ENCODE assay signal across 22 cellular contexts in genomic region chr1:177854951-177855350, GRCh38.
"Had no signal": no experiment of that assay in that cellular context is flagged by ENCODE, and none has a peak within 500 bp of the region (broad histone marks: within the 10 kb centered on the region; RNA-seq: fewer than 3 reads in every experiment).

No MANE protein-coding gene starts in this region.

- H3K4me1 ChIP-seq: SJCRH30 had no signal

- DNase-seq: activated CD4-positive, alpha-beta memory T cell treated with anti-CD3 and anti-CD28 coated beads, Interleukin-2, amount 10 ng/mL, durations not matched to agents 7 days and 5 days; activated CD4-positive, alpha-beta T cell treated with anti-CD3 and anti-CD28 coated beads, Interleukin-2, amount 10 ng/mL, durations not matched to agents 7 days and 5 days; activated CD4-positive, CD25-positive, alpha-beta regulatory T cell; activated gamma-delta T cell; activated naive CD4-positive, alpha-beta T cell treated with anti-CD3 and anti-CD28 coated beads for 36 hours; activated T-cell treated with anti-CD3 and anti-CD28 coated beads for 4 hours; activated T-cell treated with anti-CD3 and anti-CD28 coated beads, Interleukin-2, amount 50 U/mL, for 48 hours; amygdala; KG1; NCI-H1092; NCI-H1417; NCI-H1930; NCI-H2171; NCI-H2227 treated with DMSO at 0.1 percent for 48 hours; NCI-H446 treated with DMSO at 0.1 percent for 48 hours; NCI-H524 treated with DMSO at 0.1 percent for 48 hours; SJCRH30; SK-N-SH; T-helper 1 cell had no signal

- H3K36me3 ChIP-seq: cardiac muscle cell, SJCRH30 had no signal

- H3K4me3 ChIP-seq: cardiac muscle cell, SJCRH30 had no signal

- H3K27me3 ChIP-seq: cardiac muscle cell, SJCRH30 had no signal

- H3K9me3 ChIP-seq: SJCRH30, SK-N-SH had no signal

- ATAC-seq: activated T-helper 17 cell treated with anti-CD3 and anti-CD28 coated beads, Interleukin-2, amount 50 U/mL, for 72 hours had no signal

- H3K4me2 ChIP-seq: SK-N-SH had no signal

- H3K27ac ChIP-seq: cardiac muscle cell, SJCRH30, VCaP had no signal

- H3K9ac ChIP-seq: SK-N-SH had no signal
